ENCODE assay signal across 8 cellular contexts in genomic region chr9:134390537-134390936, GRCh38.
DNase-seq lines count a peak whose midpoint lies in the region; ATAC-seq lines count a peak whose summit lies in the region.

No MANE protein-coding gene starts in this region.

- CTCF ChIA-PET in CD8-positive, alpha-beta memory T cell (lab: Charles Lee), result interaction anchor here (0.8 to 2.9 kb wide), 7 partner anchors 8 to 227 kb away, joined by 3 to 13 read pairs (median 6); partner anchors contain the start of gene RNU6ATAC

- H3K4me1 Mint-ChIP-seq in CD8-positive, alpha-beta memory T cell, result peaks cover 46 to 62% (median 49%) of the 10 kb centered on the region in 3 donors
- peaks cover 29 to 60% (median 54%) of the 10 kb centered on the region in 3 donors for H3K4me1 Mint-ChIP-seq in naive B cell

- POLR2A ChIA-PET in CD8-positive, alpha-beta memory T cell (lab: Charles Lee), result interaction anchor here (1.5 to 1.8 kb wide), 2 partner anchors 23 to 227 kb away, joined by 3 to 4 read pairs; no protein-coding TSS in a partner anchor

- peak overlapping the region; percentile 80 to 90 (median 84) for H3K4me3 Mint-ChIP-seq in CD8-positive, alpha-beta memory T cell
- peak overlapping the region; percentile 23 to 88 (median 76) for H3K4me3 Mint-ChIP-seq in naive B cell

- peak overlapping the region; percentile 96 to 99 (median 98) for H3K27ac Mint-ChIP-seq in CD8-positive, alpha-beta memory T cell
- H3K27ac Mint-ChIP-seq in naive B cell, result peak overlapping the region; percentile 95 to 99 (median 97)

- H3K9me3 Mint-ChIP-seq in CD8-positive, alpha-beta memory T cell, result peaks cover 0 to 3% (median 0%) of the 10 kb centered on the region in 5 donors
- peaks cover 0 to 5% (median 3%) of the 10 kb centered on the region in 7 donors for H3K9me3 Mint-ChIP-seq in naive B cell

- peak overlapping the region; percentile 59 for H3K4me3 ChIP-seq in CD8-positive, alpha-beta memory T cell (ENCODE audit: low read length)
- H3K4me3 ChIP-seq in right cardiac atrium (ENCODE audit: low read length), result no peak overlapping the region

- ATAC-seq in HG02610 (IDR thresholded peaks at IDR 0.05; ENCODE audit: unreplicated experiment) (peak; percentile 47), naive B cell (ENCODE audit: low read depth in 2 of 2) (peak; percentile 69 to 71), right cardiac atrium (no peak)

- intact Hi-C loops in right cardiac atrium (cut with DNase I), result no loop called here

- no peaks in the 10 kb centered on the region for H3K27me3 ChIP-seq in CD8-positive, alpha-beta memory T cell (ENCODE audit: insufficient read depth, low read length, poor library complexity, severe bottlenecking)
- H3K27me3 ChIP-seq in right cardiac atrium (ENCODE audit: control insufficient read depth, insufficient read depth), result no peaks in the 10 kb centered on the region

- no peaks in the 10 kb centered on the region for H3K27me3 Mint-ChIP-seq in CD8-positive, alpha-beta memory T cell
- no peaks in the 10 kb centered on the region for H3K27me3 Mint-ChIP-seq in naive B cell

- H3K36me3 ChIP-seq in CD8-positive, alpha-beta memory T cell (ENCODE audit: insufficient read depth, low read length), result no peaks in the 10 kb centered on the region

- peaks cover 47% of the 10 kb centered on the region for H3K4me1 ChIP-seq in CD8-positive, alpha-beta memory T cell (ENCODE audit: insufficient read depth, low read length)
- peaks cover 42% of the 10 kb centered on the region for H3K4me1 ChIP-seq in right cardiac atrium (ENCODE audit: control insufficient read depth, insufficient read depth, low read length)

- peak overlapping the region; percentile 85 for H3K27ac ChIP-seq in CD8-positive, alpha-beta memory T cell (ENCODE audit: low read depth, low read length)
- no peak overlapping the region for H3K27ac ChIP-seq in right cardiac atrium (ENCODE audit: low read length)

- H3K9me3 ChIP-seq in CD8-positive, alpha-beta memory T cell (ENCODE audit: low read length), result no peaks in the 10 kb centered on the region
- no peaks in the 10 kb centered on the region for H3K9me3 ChIP-seq in right cardiac atrium (ENCODE audit: control insufficient read depth, low read length)

- H3K36me3 Mint-ChIP-seq in CD8-positive, alpha-beta memory T cell, result no peaks in the 10 kb centered on the region
- H3K36me3 Mint-ChIP-seq in naive B cell, result no peaks in the 10 kb centered on the region

- 78% methylated on average over 17 of the region's 17 CpGs for WGBS in right cardiac atrium

- peak; percentile 65 to 86 (median 76) for DNase-seq in CD8-positive, alpha-beta memory T cell
- DNase-seq in activated CD4-positive, alpha-beta T cell treated with anti-CD3 and anti-CD28 coated beads, Interleukin-2, amount 50 U/mL, for 1 hour, result peak; percentile 65
- DNase-seq in naive B cell (peak; percentile 83), hippocampal formation (lab: John Stamatoyannopoulos, UW) (no peak), cerebellar cortex (ENCODE audit: low spot score) (no peak), right cardiac atrium (no peak), NCI-H774 (lab: John Stamatoyannopoulos, UW) (no peak)

Comparison
In these comparisons a context has a peak if more than half of its experiments do, and no peak if none do; other contexts are left out.
1. DNase-seq: peak in CD8-positive, alpha-beta memory T cell (5 of 5), activated CD4-positive, alpha-beta T cell treated with anti-CD3 and anti-CD28 coated beads, Interleukin-2, amount 50 U/mL, for 1 hour (single experiment) and naive B cell (single experiment); none in hippocampal formation (0 of 2), cerebellar cortex (single experiment), right cardiac atrium (0 of 3) and NCI-H774 (single experiment).
2. ATAC-seq: peak in HG02610 (single experiment) and naive B cell (2 of 2); none in right cardiac atrium (0 of 2).